ENCODE assay signal across 8 cellular contexts in genomic region chr11:66313321-66314185, GRCh38. TPM values are rescaled to one million over a fixed set of nuclear protein-coding genes. Genes with fewer than 3 reads are reported as not detected.
DNase-seq lines count a peak whose midpoint lies in the region; ATAC-seq, FAIRE-seq and TF ChIP-seq lines count a peak whose summit lies in the region.

No MANE protein-coding gene starts in this region.

- no peak for FAIRE-seq in D721Med (lab: Jason Lieb, UNC)

- H3K79me1 ChIP-seq in trophoblast cell (ENCODE audit: low read length), result peaks cover 30% of the 10 kb centered on the region

- H2BK120ac ChIP-seq in trophoblast cell (ENCODE audit: insufficient read depth, low read length, poor library complexity), result peak overlapping the region; percentile 57

- peak overlapping the region; percentile 6; the same call in 1 of the 2 replicates for H3K9ac ChIP-seq in SU-DHL-6 (ENCODE audit: low read length)
- peak overlapping the region; percentile 30 for H3K9ac ChIP-seq in trophoblast cell (ENCODE audit: low read length)

- peak overlapping the region; percentile 90 for H3K4me2 ChIP-seq in SU-DHL-6 (ENCODE audit: low read depth, low read length, poor library complexity, severe bottlenecking)
- peak overlapping the region; percentile 59 for H3K4me2 ChIP-seq in trophoblast cell (ENCODE audit: low read length)

- H3K36me3 ChIP-seq in SU-DHL-6 (ENCODE audit: low read length), result no peaks in the 10 kb centered on the region
- no peaks in the 10 kb centered on the region for H3K36me3 ChIP-seq in trophoblast cell (ENCODE audit: control insufficient read depth in 1 of 2, insufficient read depth in 2 of 2, low read length in 2 of 2)

- peak overlapping the region; percentile 32 for H2BK12ac ChIP-seq in trophoblast cell (ENCODE audit: low read length)

- peak overlapping the region; percentile 90 for H4K91ac ChIP-seq in trophoblast cell (ENCODE audit: low read depth, low read length)

- H4K12ac ChIP-seq in trophoblast cell (ENCODE audit: low read depth, low read length), result peak overlapping the region; percentile 43

- no peak overlapping the region for H3K23ac ChIP-seq in trophoblast cell (ENCODE audit: low read length)

- H4K20me1 ChIP-seq in SU-DHL-6 (ENCODE audit: low read depth, low read length), result no peaks in the 10 kb centered on the region

- no peaks in the 10 kb centered on the region for H3F3A ChIP-seq in SU-DHL-6 (ENCODE audit: insufficient read depth)

- H2AFZ ChIP-seq in SU-DHL-6 (ENCODE audit: low read depth, low read length, severe bottlenecking) (no peak overlapping the region), trophoblast cell (ENCODE audit: insufficient read depth, low read length, poor library complexity) (peak overlapping the region; percentile 66)

- peak overlapping the region; percentile 14 for H2AK5ac ChIP-seq in trophoblast cell (ENCODE audit: low read length)

- no peak for ATAC-seq in GM21786 (IDR thresholded peaks at IDR 0.05; ENCODE audit: unreplicated experiment)
- ATAC-seq in HG02870 (IDR thresholded peaks at IDR 0.05; ENCODE audit: unreplicated experiment), result no peak

- H3K9me2 ChIP-seq in SU-DHL-6 (replicated peaks; ENCODE audit: insufficient read depth, low read length), result no peaks in the 10 kb centered on the region

- no peak overlapping the region for H3K27ac ChIP-seq in SU-DHL-6 (ENCODE audit: low read depth, low read length)
- peak overlapping the region; percentile 88 for H3K27ac ChIP-seq in trophoblast cell (ENCODE audit: low read depth, low read length)

- H3K4me1 ChIP-seq in trophoblast cell (ENCODE audit: control insufficient read depth in 1 of 2, insufficient read depth in 2 of 2, low read length in 2 of 2), result peaks cover 41 to 46% of the 10 kb centered on the region in 2 experiments

- TF ChIP-seq CTCF in D721Med (IDR thresholded peaks at IDR 0.05; ENCODE audit: insufficient read depth, missing control alignments), result peak; percentile 10
- TF ChIP-seq CTCF in SU-DHL-6 (IDR thresholded peaks at IDR 0.05; ENCODE audit: insufficient read depth, low read length, poor library complexity, severe bottlenecking), result no peak
- peak; percentile 51 for TF ChIP-seq CTCF in fibroblast of villous mesenchyme (IDR thresholded peaks at IDR 0.05; ENCODE audit: insufficient read depth, low read depth, low read length)

- DNase-seq in D721Med (ENCODE audit: insufficient read length, low spot score), result no peak
- DNase-seq in fibroblast of villous mesenchyme (ENCODE audit: low read depth), result peak; percentile 50
- no peak for DNase-seq in trophoblast cell
- DNase-seq in DMS79 (lab: John Stamatoyannopoulos, UW), result no peak
- DNase-seq in stimulated activated CD4-positive, alpha-beta T cell treated with anti-CD3 and anti-CD28 coated beads, Interleukin-1b, Interleukin-23, amount 100 ng/mL, for 48 hours, result no peak

- H3K9me3 ChIP-seq in SU-DHL-6 (ENCODE audit: insufficient read depth, low read length) (no peaks in the 10 kb centered on the region), trophoblast cell (ENCODE audit: insufficient read depth, low read depth, low read length) (peaks cover 7% of the 10 kb centered on the region)

- peak overlapping the region; percentile 63 for H2BK5ac ChIP-seq in trophoblast cell (ENCODE audit: low read depth, low read length, poor library complexity)

- H3K4me3 ChIP-seq in SU-DHL-6 (ENCODE audit: insufficient read depth, low read length, poor library complexity, severe bottlenecking) (peak overlapping the region; percentile 24), fibroblast of villous mesenchyme (ENCODE audit: low read depth, low read length) (peak overlapping the region; percentile 91), trophoblast cell (ENCODE audit: low read depth, low read length) (peak overlapping the region; percentile 25)

- H3K14ac ChIP-seq in trophoblast cell (ENCODE audit: low read length), result peak overlapping the region; percentile 54

- peak overlapping the region; percentile 71 for H3K4ac ChIP-seq in trophoblast cell (ENCODE audit: low read depth, low read length)

- H3K27me3 ChIP-seq in SU-DHL-6 (ENCODE audit: low read length), result no peaks in the 10 kb centered on the region
- no peaks in the 10 kb centered on the region for H3K27me3 ChIP-seq in trophoblast cell (ENCODE audit: insufficient read depth, low read length)

- peak overlapping the region; percentile 73 for H3K18ac ChIP-seq in trophoblast cell (ENCODE audit: low read length)

- WGBS in trophoblast cell (ENCODE audit: extremely low coverage, insufficient coverage, insufficient read length), result no CpG with 5 or more reads among the region's 38 CpGs

- H4K8ac ChIP-seq in trophoblast cell (ENCODE audit: low read depth, low read length), result peak overlapping the region; percentile 63

- H3K79me2 ChIP-seq in SU-DHL-6 (ENCODE audit: insufficient read depth, low read length), result no peaks in the 10 kb centered on the region
- H3K79me2 ChIP-seq in trophoblast cell (ENCODE audit: control insufficient read depth, insufficient read depth, low read length, poor library complexity), result no peaks in the 10 kb centered on the region

RNA-seq across cellular contexts. Expression of gene CD248, which starts 3.3 kb away (rescaled TPM):
- 85.1 and 108 TPM in 2 replicates for total RNA-seq in fibroblast of villous mesenchyme
- 22.3 and 23.5 TPM in 2 replicates for polyA plus RNA-seq in trophoblast cell (2013)

RNA-seq across cellular contexts. Expression of gene TMEM151A, which starts 21.9 kb away (rescaled TPM):
- total RNA-seq in fibroblast of villous mesenchyme, result under 0.01 TPM in 1 of 2 replicates, not detected in the other
- polyA plus RNA-seq in trophoblast cell (2013), result 0.10 and 0.12 TPM in 2 replicates

RNA-seq across cellular contexts. Expression of gene RIN1, which starts 22.7 kb away (rescaled TPM):
- 19.0 and 23.8 TPM in 2 replicates for total RNA-seq in fibroblast of villous mesenchyme
- polyA plus RNA-seq in trophoblast cell (2013), result 3.6 and 3.7 TPM in 2 replicates

RNA-seq across cellular contexts. Expression of gene YIF1A, which starts 24.6 kb away (rescaled TPM):
- total RNA-seq in fibroblast of villous mesenchyme, result 187 and 189 TPM in 2 replicates
- polyA plus RNA-seq in trophoblast cell (2013), result 225 and 238 TPM in 2 replicates

RNA-seq across cellular contexts. Expression of gene BRMS1, which starts 31.4 kb away (rescaled TPM):
- total RNA-seq in fibroblast of villous mesenchyme, result 42.3 and 47.0 TPM in 2 replicates
- 39.3 and 39.5 TPM in 2 replicates for polyA plus RNA-seq in trophoblast cell (2013)

Comparison
In these comparisons a context has a peak if more than half of its experiments do, and no peak if none do; other contexts are left out.
1. H3K4me3 ChIP-seq: peak in every context shown above with its lines; median percentile 91 in fibroblast of villous mesenchyme; 25 in trophoblast cell; 24 in SU-DHL-6.